ENCODE assay signal across 14 cellular contexts in the genomic region with DNA sequence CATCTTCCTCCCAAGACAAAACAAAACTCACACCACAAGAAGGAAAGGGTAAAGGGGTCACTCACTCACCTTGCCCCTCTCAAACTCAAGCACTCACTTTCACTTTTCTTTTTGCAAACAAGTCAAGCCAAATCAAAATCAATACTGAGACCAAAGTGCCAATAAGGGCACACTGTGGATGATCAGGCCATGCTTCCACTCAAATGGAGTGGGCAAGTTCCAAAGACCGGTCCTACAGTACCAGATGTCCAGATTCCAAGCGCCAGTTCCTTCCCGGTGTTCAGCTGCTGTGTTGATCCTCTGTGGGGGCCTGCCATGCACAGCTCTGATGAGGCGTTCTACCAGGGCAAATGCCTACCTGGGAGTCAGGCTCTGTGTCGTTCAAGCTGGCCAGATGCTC.
DNase-seq lines count a peak whose midpoint lies in the region; ATAC-seq and TF ChIP-seq lines count a peak whose summit lies in the region.
"Had no signal": no experiment of that assay in that cellular context is flagged by ENCODE, and none has a peak within 500 bp of the region (broad histone marks: within the 10 kb centered on the region; RNA-seq: fewer than 3 reads in every experiment).

No MANE protein-coding gene starts in this region.

- DNase-seq in NCI-H524 (lab: John Stamatoyannopoulos, UW) (peak; percentile 48 to 89), endothelial cell (ENCODE audit: low spot score) (no peak), right lobe of liver (no peak), HT-29 (ENCODE audit: low spot score) (no peak), WERI-Rb-1 (no peak)
- no peak for DNase-seq in NK-92 treated with Interleukin-12 subunit alpha and Interleukin-12 subunit beta, amount 100 ng/mL, for 24 hours (lab: John Stamatoyannopoulos, UW)
- DNase-seq: C1 segment of cervical spinal cord; Calu3; CD4-positive, alpha-beta memory T cell; COR-L47; DMS79 treated with DMSO at 0.1 percent for 48 hours; H9 had no signal

- H3K36me3 ChIP-seq in right lobe of liver (no peaks in the 10 kb centered on the region), WERI-Rb-1 (no peaks in the 10 kb centered on the region)

- H3K9me3 Mint-ChIP-seq in endothelial cell (ENCODE audit: unreplicated experiment) = no peaks in the 10 kb centered on the region

- no peak for TF ChIP-seq POLR2A in right lobe of liver (IDR thresholded peaks at IDR 0.05)

- H3K9me3 ChIP-seq in right lobe of liver = no peaks in the 10 kb centered on the region
- no peaks in the 10 kb centered on the region for H3K9me3 ChIP-seq in WERI-Rb-1 (ENCODE audit: severe bottlenecking)

- no peaks in the 10 kb centered on the region for H3K4me1 ChIP-seq in right lobe of liver

- 56% methylated on average over 4 of the region's 5 CpGs for WGBS in right lobe of liver (ENCODE audit: insufficient coverage, low coverage, low lambda C conversion rate, missing lambda C conversion rate)

- no peak overlapping the region for H3K4me3 ChIP-seq in right lobe of liver
- no peak overlapping the region for H3K4me3 ChIP-seq in WERI-Rb-1 (ENCODE audit: low read depth, low read length)
- H3K4me3 ChIP-seq: GM23338 had no signal

- TF ChIP-seq CTCF in endothelial cell (IDR thresholded peaks at IDR 0.05; ENCODE audit: unreplicated experiment) = no peak
- TF ChIP-seq CTCF in right lobe of liver (IDR thresholded peaks at IDR 0.05) = no peak
- TF ChIP-seq CTCF in WERI-Rb-1 (IDR thresholded peaks at IDR 0.05; ENCODE audit: low read depth, low read length) = no peak

- H3K27me3 ChIP-seq in right lobe of liver (no peaks in the 10 kb centered on the region), WERI-Rb-1 (ENCODE audit: insufficient read depth, low read depth, severe bottlenecking) (no peaks in the 10 kb centered on the region)

- H3K27ac ChIP-seq in right lobe of liver (no peak overlapping the region), WERI-Rb-1 (no peak overlapping the region)

- H3K27me3 Mint-ChIP-seq in endothelial cell (ENCODE audit: unreplicated experiment) = peaks cover 2% of the 10 kb centered on the region
- H3K27me3 Mint-ChIP-seq: CD4-positive, alpha-beta memory T cell had no signal

- H3K27ac Mint-ChIP-seq in endothelial cell (ENCODE audit: unreplicated experiment) = peak overlapping the region; percentile 7
- H3K27ac Mint-ChIP-seq: CD4-positive, alpha-beta memory T cell; GM23338; H9 had no signal

- no peak overlapping the region for H3K4me3 Mint-ChIP-seq in endothelial cell (ENCODE audit: unreplicated experiment)
- H3K4me3 Mint-ChIP-seq: CD4-positive, alpha-beta memory T cell; GM23338; H9 had no signal

- intact Hi-C loops in right lobe of liver (cut with DNase I) = no loop called here

- no peaks in the 10 kb centered on the region for H3K36me3 Mint-ChIP-seq in endothelial cell (ENCODE audit: low read depth, unreplicated experiment)
- H3K36me3 Mint-ChIP-seq: CD4-positive, alpha-beta memory T cell had no signal

- ATAC-seq in right lobe of liver = peak in 3 of 4 donors; percentile 18 to 36 (median 33)
- ATAC-seq: GM23338, HCT116 had no signal

- no peaks in the 10 kb centered on the region for H3K4me1 Mint-ChIP-seq in endothelial cell (ENCODE audit: unreplicated experiment)
- H3K4me1 Mint-ChIP-seq: CD4-positive, alpha-beta memory T cell had no signal

Comparison
In these comparisons a context has a peak if more than half of its experiments do, and no peak if none do; other contexts are left out.
1. DNase-seq: peak in NCI-H524 (2 of 2); none in endothelial cell (single experiment), right lobe of liver (0 of 3), HT-29 (single experiment), NK-92 treated with Interleukin-12 subunit alpha and Interleukin-12 subunit beta, amount 100 ng/mL, for 24 hours (single experiment) and WERI-Rb-1 (single experiment).